33 cellular contexts compared by ENCODE assay signal in the genomic region with DNA sequence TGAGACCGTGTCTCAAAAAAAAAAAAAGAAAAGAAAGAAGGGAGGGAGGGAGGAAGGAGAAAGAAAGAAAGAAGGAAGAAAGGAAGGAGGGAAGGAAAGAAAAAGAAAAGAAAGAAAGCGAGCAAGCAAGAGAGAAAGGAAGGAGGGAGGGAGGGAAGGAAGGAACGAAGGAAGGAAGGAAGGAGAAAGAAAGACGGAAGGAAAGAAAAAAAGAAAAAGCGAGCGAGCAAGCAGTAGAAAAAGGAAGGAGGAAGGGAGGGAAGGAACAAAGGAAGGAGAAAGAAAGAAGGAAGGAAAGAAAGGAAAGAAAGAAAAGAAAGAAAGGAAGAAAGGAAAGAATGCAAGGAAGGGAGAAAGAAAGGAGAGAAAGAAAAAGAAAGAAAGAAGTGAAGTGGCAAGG.
DNase-seq lines count a peak whose midpoint lies in the region; ATAC-seq, FAIRE-seq and TF ChIP-seq lines count a peak whose summit lies in the region.
"Had no signal": no experiment of that assay in that cellular context is flagged by ENCODE, and none has a peak within 500 bp of the region (broad histone marks: within the 10 kb centered on the region; RNA-seq: fewer than 3 reads in every experiment).

No MANE protein-coding gene starts in this region.

- no peak for DNase-seq in HepG2 (ENCODE audit: low spot score)
- DNase-seq in right lobe of liver, result no peak
- DNase-seq in K562 (ENCODE audit: extremely low read depth in 1 of 4, low spot score in 3 of 4), result no peak
- DNase-seq in NCI-H1436 (lab: John Stamatoyannopoulos, UW), result no peak
- no peak for DNase-seq in SHP77 (lab: John Stamatoyannopoulos, UW)
- DNase-seq: 8988T; ACHN; AML-193; BE2C; C1 segment of cervical spinal cord; Caco-2; Calu3; CD4-positive, alpha-beta memory T cell; CD4-positive, alpha-beta T cell; CD4-positive, CD25-positive, alpha-beta regulatory T cell; CD8-positive, alpha-beta memory T cell; CD8-positive, alpha-beta T cell; COR-L47; DMS 273 treated with DMSO at 0.1 percent for 48 hours; DMS153; DMS53; DMS79; DMS79 treated with DMSO at 0.1 percent for 48 hours; DND-41; EL had no signal

- no peak for TF ChIP-seq EP300 in HepG2 (IDR thresholded peaks at IDR 0.05; ENCODE audit: low read depth in 2 of 2, low read length in 2 of 2)
- TF ChIP-seq EP300 in HepG2 (CRISPR knock-in tag; IDR thresholded peaks at IDR 0.05; ENCODE audit: borderline replicate concordance), result no peak
- TF ChIP-seq EP300 in K562 (IDR thresholded peaks at IDR 0.05; ENCODE audit: low read length), result no peak

- WGBS in HepG2 (ENCODE audit: low lambda C conversion rate), result 34% methylated on average over 6 of the region's 6 CpGs
- 61% methylated on average over 6 of the region's 6 CpGs for WGBS in right lobe of liver (ENCODE audit: insufficient coverage, low coverage, low lambda C conversion rate, missing lambda C conversion rate)
- 0% methylated on average over 5 of the region's 6 CpGs for WGBS in K562 (ENCODE audit: insufficient coverage, low coverage, missing lambda C conversion rate)

- H3K4me2 ChIP-seq in HepG2 (ENCODE audit: low read depth, low read length), result no peak overlapping the region
- H3K4me2 ChIP-seq in K562 (ENCODE audit: insufficient read depth, low read length), result no peak overlapping the region
- H3K4me2 ChIP-seq: A549; BLaER1; BLaER1 treated with 17β-estradiol and CSF1 and Interleukin-3, amounts not matched to agents 10 nM and 100 nM had no signal

- in situ Hi-C loops in HepG2 (cut with HindIII; ENCODE audit: extremely low pct_ligation_motif_present, low pct_unique_long_range_greater_than_20kb), result no loop called here
- in situ Hi-C loops in K562 (cut with MboI), result no loop called here

- H3K4me3 ChIP-seq in HepG2 (replicated peaks in 1 of 3; ENCODE audit: insufficient read depth in 1 of 3, low read depth in 2 of 3, low read length in 3 of 3) (no peak overlapping the region), right lobe of liver (no peak overlapping the region), HEK293 (ENCODE audit: low read depth, low read length) (no peak overlapping the region), K562 (no peak overlapping the region)
- H3K4me3 ChIP-seq: A549; BLaER1; BLaER1 treated with 17β-estradiol and CSF1 and Interleukin-3, amounts not matched to agents 10 nM and 100 nM had no signal

- H3K36me3 ChIP-seq in HepG2 (replicated peaks in 1 of 2; ENCODE audit: control insufficient read depth in 1 of 2, insufficient read depth in 2 of 2, low read length in 2 of 2), result no peaks in the 10 kb centered on the region
- no peaks in the 10 kb centered on the region for H3K36me3 ChIP-seq in right lobe of liver
- no peaks in the 10 kb centered on the region for H3K36me3 ChIP-seq in HEK293 (ENCODE audit: control insufficient read depth in 2 of 2, insufficient read depth in 1 of 2, low read length in 2 of 2)
- no peaks in the 10 kb centered on the region for H3K36me3 ChIP-seq in K562 (ENCODE audit: control insufficient read depth, insufficient read depth, low read length)
- H3K36me3 ChIP-seq: BE2C; BLaER1; BLaER1 treated with 17β-estradiol and CSF1 and Interleukin-3, amounts not matched to agents 10 nM and 100 nM had no signal

- CTCF ChIA-PET in HepG2 (lab: Yijun Ruan, JAX; ENCODE audit: low intra/inter-chr PET ratio, low total read pairs) (no interaction called here), HEK293 (lab: Yijun Ruan, JAX) (no interaction called here), K562 (lab: Yijun Ruan, JAX; ENCODE audit: low intra/inter-chr PET ratio) (no interaction called here)

- no peak for TF ChIP-seq RAD21 in HepG2 (CRISPR knock-in tag; IDR thresholded peaks at IDR 0.05)
- TF ChIP-seq RAD21 in K562 (CRISPR knock-in tag; conservative IDR thresholded peaks at IDR 0.05 in 1 of 2, IDR thresholded peaks at IDR 0.05 in 1 of 2), result no peak

- no peak overlapping the region for H2AFZ ChIP-seq in HepG2 (ENCODE audit: low read length)
- no peak overlapping the region for H2AFZ ChIP-seq in K562 (ENCODE audit: low read depth, low read length)

- H3K27ac ChIP-seq in HepG2 (ENCODE audit: extremely low read length, insufficient read depth, low read length) (no peak overlapping the region), right lobe of liver (no peak overlapping the region), HEK293 (ENCODE audit: extremely low read depth, low read depth, low read length) (no peak overlapping the region), K562 (ENCODE audit: extremely low read depth, low read depth, low read length) (no peak overlapping the region)
- H3K27ac ChIP-seq: 22Rv1; A549; BLaER1; BLaER1 treated with 17β-estradiol and CSF1 and Interleukin-3, amounts not matched to agents 10 nM and 100 nM; C4-2B had no signal

- no peaks in the 10 kb centered on the region for H3K9me1 ChIP-seq in K562 (ENCODE audit: control insufficient read depth, insufficient read depth, low read length)

- no peaks in the 10 kb centered on the region for H4K20me1 ChIP-seq in HepG2 (ENCODE audit: insufficient read depth, low read length)
- no peaks in the 10 kb centered on the region for H4K20me1 ChIP-seq in K562 (replicated peaks; ENCODE audit: control insufficient read depth, insufficient read depth, low read length)
- H4K20me1 ChIP-seq: BLaER1; BLaER1 treated with 17β-estradiol and CSF1 and Interleukin-3, amounts not matched to agents 10 nM and 100 nM had no signal

- H3K79me2 ChIP-seq in HepG2 (ENCODE audit: insufficient read depth, low read length) (no peaks in the 10 kb centered on the region), K562 (ENCODE audit: control insufficient read depth, insufficient read depth, low read length) (no peaks in the 10 kb centered on the region)

- H3K27me3 ChIP-seq in HepG2 (ENCODE audit: control insufficient read depth in 1 of 2, insufficient read depth in 2 of 2, low read length in 2 of 2), result no peaks in the 10 kb centered on the region
- no peaks in the 10 kb centered on the region for H3K27me3 ChIP-seq in right lobe of liver
- peaks cover 0 to 4% of the 10 kb centered on the region in 2 experiments; a peak in 1 of 5 replicates for H3K27me3 ChIP-seq in K562 (ENCODE audit: control insufficient read depth in 2 of 2, insufficient read depth in 2 of 2, low read length in 2 of 2)
- H3K27me3 ChIP-seq: BE2C; BLaER1; BLaER1 treated with 17β-estradiol and CSF1 and Interleukin-3, amounts not matched to agents 10 nM and 100 nM had no signal

- POLR2A ChIA-PET in HepG2 (lab: Yijun Ruan, JAX), result no interaction called here
- POLR2A ChIA-PET in HEK293 (lab: Yijun Ruan, JAX), result no interaction called here
- POLR2A ChIA-PET in K562 (lab: Yijun Ruan, JAX), result no interaction called here

- H3K4me1 ChIP-seq in HepG2 (ENCODE audit: insufficient read depth, low read length) (no peaks in the 10 kb centered on the region), right lobe of liver (no peaks in the 10 kb centered on the region), HEK293 (ENCODE audit: control insufficient read depth, insufficient read depth, low read length) (no peaks in the 10 kb centered on the region), K562 (replicated peaks in 1 of 2; ENCODE audit: control insufficient read depth in 2 of 2, insufficient read depth in 2 of 2, low read length in 2 of 2) (no peaks in the 10 kb centered on the region)
- H3K4me1 ChIP-seq: A549; BE2C; BLaER1; BLaER1 treated with 17β-estradiol and CSF1 and Interleukin-3, amounts not matched to agents 10 nM and 100 nM; Caco-2 had no signal

- H3K9ac ChIP-seq in HepG2 (ENCODE audit: insufficient read depth, low read depth, low read length) (no peak overlapping the region), K562 (ENCODE audit: insufficient read depth in 1 of 2, low read depth in 2 of 2, low read length in 2 of 2) (no peak overlapping the region)
- H3K9ac ChIP-seq: BLaER1; BLaER1 treated with 17β-estradiol and CSF1 and Interleukin-3, amounts not matched to agents 10 nM and 100 nM had no signal

- H3K9me3 ChIP-seq in HepG2 (ENCODE audit: low read length) (no peaks in the 10 kb centered on the region), right lobe of liver (no peaks in the 10 kb centered on the region), HEK293 (ENCODE audit: control insufficient read depth, insufficient read depth, low read depth, low read length) (no peaks in the 10 kb centered on the region), K562 (replicated peaks; ENCODE audit: control insufficient read depth, insufficient read depth, low read depth, low read length) (no peaks in the 10 kb centered on the region)
- H3K9me3 ChIP-seq: A549; BE2C; BLaER1; BLaER1 treated with 17β-estradiol and CSF1 and Interleukin-3, amounts not matched to agents 10 nM and 100 nM; Caco-2 had no signal

- no peak for TF ChIP-seq CTCF in HepG2 (CRISPR knock-in tag; IDR thresholded peaks at IDR 0.05)
- TF ChIP-seq CTCF in right lobe of liver (IDR thresholded peaks at IDR 0.05), result no peak
- no peak for TF ChIP-seq CTCF in HEK293 (tag by site-specific recombination; IDR thresholded peaks at IDR 0.05)
- TF ChIP-seq CTCF in K562 (IDR thresholded peaks at IDR 0.05 in 2 of 3, conservative IDR thresholded peaks at IDR 0.05 in 1 of 3; ENCODE audit: insufficient read depth in 2 of 3, low read depth in 1 of 3, low read length in 3 of 3), result no peak

- BruUV-seq in HepG2 (replicated peaks; lab: Mats Ljungman, UMichigan), result no TSS peak
- no TSS peak for BruUV-seq in K562 (replicated peaks; lab: Mats Ljungman, UMichigan)

- TF ChIP-seq POLR2A in HepG2 (IDR thresholded peaks at IDR 0.05; ENCODE audit: insufficient read depth in 1 of 2, low read depth in 2 of 2, low read length in 2 of 2), result no peak
- no peak for TF ChIP-seq POLR2A in right lobe of liver (IDR thresholded peaks at IDR 0.05)
- no peak for TF ChIP-seq POLR2A in K562 (conservative IDR thresholded peaks at IDR 0.05)

- FAIRE-seq in HepG2 (lab: Jason Lieb, UNC), result no peak
- no peak for FAIRE-seq in K562 (lab: Jason Lieb, UNC)
- FAIRE-seq: A204.1, A549, D721Med had no signal

- ATAC-seq in HepG2 (no peak), right lobe of liver (no peak), K562 (no peak)
- ATAC-seq: A549; CD8-positive, alpha-beta T cell had no signal

- intact Hi-C loops in HepG2 (cut with micrococcal nuclease; ENCODE audit: unreplicated experiment), result no loop called here
- intact Hi-C loops in right lobe of liver (cut with DNase I), result no loop called here
- intact Hi-C loops in K562 (cut with micrococcal nuclease), result no loop called here

TF ChIP-seq in HEK293, 187 proteins besides CTCF, POLR2A, EP300 and RAD21 (continues in another document):
- no peak for TF ChIP-seq GLI4 (tag by site-specific recombination; IDR thresholded peaks at IDR 0.05)
- no peak for TF ChIP-seq KLF7 (tag by site-specific recombination; IDR thresholded peaks at IDR 0.05; ENCODE audit: borderline replicate concordance)
- TF ChIP-seq ZNF366 (tag by site-specific recombination; conservative IDR thresholded peaks at IDR 0.05), result peak; percentile 63
- 0 out of 2 replicates have a peak, but pooled peaks have one; percentile 29 for TF ChIP-seq PRDM1 (tag by site-specific recombination; IDR thresholded peaks at IDR 0.05)
